ENCODE assay signal across 26 cellular contexts in the genomic region with DNA sequence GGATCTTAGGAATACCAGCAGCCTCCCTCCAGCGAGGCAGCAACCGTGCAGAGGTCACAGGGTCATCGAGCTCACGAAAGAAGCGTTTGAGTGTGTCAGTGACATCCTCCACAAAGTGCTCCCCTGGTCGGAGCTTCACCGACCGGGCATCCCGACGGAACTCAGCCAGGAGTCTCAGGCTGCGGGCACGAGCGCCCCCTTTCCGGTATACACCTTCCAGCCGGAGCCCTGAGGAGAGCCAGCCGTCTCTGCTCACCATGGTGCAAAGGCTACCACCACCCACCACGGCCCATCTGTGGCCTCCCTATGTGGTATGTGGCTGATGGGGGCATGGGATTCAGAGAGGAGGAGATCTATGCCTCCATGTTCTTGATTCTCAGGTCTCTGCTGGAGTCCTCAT.
"Had no signal": no experiment of that assay in that cellular context is flagged by ENCODE, and none has a peak within 500 bp of the region (broad histone marks: within the 10 kb centered on the region; RNA-seq: fewer than 3 reads in every experiment).

No MANE protein-coding gene starts in this region.

- DNase-seq: activated CD4-positive, alpha-beta T cell treated with anti-CD3 and anti-CD28 coated beads, Interleukin-2, amount 10 ng/mL, durations not matched to agents 24 days and 14 days; activated CD4-positive, alpha-beta T cell treated with anti-CD3 and anti-CD28 coated beads, Interleukin-2, amount 50 U/mL, for 48 hours; activated CD4-positive, CD25-positive, alpha-beta regulatory T cell treated with anti-CD3 and anti-CD28 coated beads, Interleukin-2, amount 50 U/mL, for 72 hours; activated CD8-positive, alpha-beta memory T cell treated with anti-CD3 and anti-CD28 coated beads, Interleukin-2, amount 10 ng/mL, durations not matched to agents 7 days and 5 days; activated effector memory CD4-positive, alpha-beta T cell treated with anti-CD3 and anti-CD28 coated beads, Interleukin-2, amount 50 U/mL, for 16 hours; activated naive CD4-positive, alpha-beta T cell treated with Interleukin-2 at 50 U/mL for 16 hours; activated T-cell treated with anti-CD3 and anti-CD28 coated beads, Interleukin-2, amount 50 U/mL, for 4 hours; amygdala; brain microvascular endothelial cell; KBM-7; NCI-H1048; NCI-H146; NCI-H187 treated with DMSO at 0.1 percent for 48 hours; NCI-H2081 treated with DMSO at 0.1 percent for 48 hours; NCI-H2171 treated with DMSO at 0.1 percent for 48 hours; NCI-H226; NCI-H526; NCI-H82; PC-3; SHP77; SW 1271 had no signal

- ATAC-seq: activated CD8-positive, alpha-beta memory T cell treated with anti-CD3 and anti-CD28 coated beads, Interleukin-2, amount 10 ng/mL, durations not matched to agents 7 days and 5 days; activated T-cell treated with anti-CD3 and anti-CD28 coated beads, Interleukin-2, amount 50 U/mL, for 4 hours; PC-3; SK-N-SH treated with all-trans-retinoic acid at 6 μM for 48 hours; WTC11 had no signal

- H3K27me3 ChIP-seq: brain microvascular endothelial cell, cardiac muscle cell, SJSA1 had no signal

- H3K27me3 Mint-ChIP-seq: activated CD8-positive, alpha-beta memory T cell treated with anti-CD3 and anti-CD28 coated beads, Interleukin-2, amount 10 ng/mL, durations not matched to agents 7 days and 5 days; activated naive CD8-positive, alpha-beta T cell had no signal

- H3K9me3 ChIP-seq: SJSA1 had no signal

- H3K27ac ChIP-seq: brain microvascular endothelial cell, cardiac muscle cell, SJSA1 had no signal

- H3K9me3 Mint-ChIP-seq: activated CD4-positive, alpha-beta T cell treated with anti-CD3 and anti-CD28 coated beads, Interleukin-2, amount 10 ng/mL, durations not matched to agents 24 days and 14 days; activated T-cell treated with anti-CD3 and anti-CD28 coated beads, Interleukin-2, amount 50 U/mL, for 4 hours; WTC11 had no signal

- H3K27ac Mint-ChIP-seq: activated CD4-positive, alpha-beta T cell treated with anti-CD3 and anti-CD28 coated beads, Interleukin-2, amount 10 ng/mL, durations not matched to agents 24 days and 14 days; activated CD8-positive, alpha-beta memory T cell treated with anti-CD3 and anti-CD28 coated beads, Interleukin-2, amount 10 ng/mL, durations not matched to agents 7 days and 5 days; activated naive CD8-positive, alpha-beta T cell; WTC11 had no signal

- H3K4me3 Mint-ChIP-seq: activated CD4-positive, alpha-beta T cell treated with anti-CD3 and anti-CD28 coated beads, Interleukin-2, amount 10 ng/mL, durations not matched to agents 24 days and 14 days; activated CD8-positive, alpha-beta memory T cell treated with anti-CD3 and anti-CD28 coated beads, Interleukin-2, amount 10 ng/mL, durations not matched to agents 7 days and 5 days; activated naive CD8-positive, alpha-beta T cell; activated T-cell treated with anti-CD3 and anti-CD28 coated beads, Interleukin-2, amount 50 U/mL, for 4 hours; WTC11 had no signal

- H3K4me3 ChIP-seq: cardiac muscle cell, SJSA1 had no signal

- H3K36me3 ChIP-seq: cardiac muscle cell had no signal
